In the genomic region with DNA sequence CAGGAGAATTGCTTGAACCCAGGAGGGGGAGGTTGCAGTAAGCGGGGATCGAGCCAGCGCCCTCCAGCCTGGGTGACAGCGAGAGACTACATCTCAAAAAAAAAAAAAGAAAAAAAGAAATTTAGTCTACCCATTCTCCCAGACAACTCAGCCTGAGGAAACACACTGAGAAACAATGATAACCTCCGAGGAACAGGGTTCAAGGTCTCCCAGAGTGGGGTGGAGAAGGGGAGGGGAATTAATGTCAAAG, we compare ENCODE assay signal across 8 cellular contexts. TPM values are rescaled to one million over a fixed set of nuclear protein-coding genes. Genes with fewer than 3 reads are reported as not detected.
DNase-seq lines count a peak whose midpoint lies in the region; ATAC-seq and TF ChIP-seq lines count a peak whose summit lies in the region.

No MANE protein-coding gene starts in this region.

- no peaks in the 10 kb centered on the region for H3K27me3 Mint-ChIP-seq in stimulated activated naive CD8-positive, alpha-beta T cell treated with anti-CD3 and anti-CD28 coated beads, Interleukin-15, Interleukin-2, amounts not matched to agents 100 ng/mL and 50 ng/mL, for 24 hours
- H3K27me3 Mint-ChIP-seq in mesothelial cell of epicardium (ENCODE audit: low read depth), result peaks cover 16% of the 10 kb centered on the region

- H3K27ac ChIP-seq in breast epithelium (peak overlapping the region; percentile 94 to 95), vagina (peak overlapping the region; percentile 93)

- TF ChIP-seq CTCF in breast epithelium (IDR thresholded peaks at IDR 0.05) (no peak), mesothelial cell of epicardium (IDR thresholded peaks at IDR 0.05; ENCODE audit: unreplicated experiment) (no peak), vagina (IDR thresholded peaks at IDR 0.05) (no peak)

- peak overlapping the region; percentile 58 for H3K27ac Mint-ChIP-seq in stimulated activated naive CD8-positive, alpha-beta T cell treated with anti-CD3 and anti-CD28 coated beads, Interleukin-15, Interleukin-2, amounts not matched to agents 100 ng/mL and 50 ng/mL, for 24 hours
- peak overlapping the region; percentile 79 for H3K27ac Mint-ChIP-seq in mesothelial cell of epicardium

- DNase-seq in stimulated activated naive CD8-positive, alpha-beta T cell treated with anti-CD3 and anti-CD28 coated beads, Interleukin-15, Interleukin-2, amounts not matched to agents 100 U/mL and 50 U/mL, for 24 hours, result no peak
- DNase-seq in breast epithelium (ENCODE audit: low spot score in 2 of 2) (no peak), mesothelial cell of epicardium (ENCODE audit: low spot score in 2 of 2, unreplicated experiment in 2 of 2) (no peak), vagina (ENCODE audit: extremely low spot score in 2 of 2) (no peak), NCI-H2171 treated with DMSO at 0.1 percent for 48 hours (lab: John Stamatoyannopoulos, UW) (no peak), OCI-M2 (lab: John Stamatoyannopoulos, UW; ENCODE audit: unreplicated experiment) (no peak), hepatic stellate cell (ENCODE audit: low spot score) (no peak)

- intact Hi-C loops in breast epithelium (cut with DNase I; ENCODE audit: low total_unique reads) (no loop called here), vagina (cut with DNase I) (no loop called here)

- H3K4me3 ChIP-seq in breast epithelium, result peak overlapping the region in 2 of 3 donors; percentile 65 to 97
- H3K4me3 ChIP-seq in vagina, result peak overlapping the region; percentile 97 to 100

- no peaks in the 10 kb centered on the region for H3K36me3 ChIP-seq in breast epithelium
- no peaks in the 10 kb centered on the region for H3K36me3 ChIP-seq in vagina

- no peaks in the 10 kb centered on the region for H3K9me3 ChIP-seq in breast epithelium
- no peaks in the 10 kb centered on the region for H3K9me3 ChIP-seq in vagina

- peak overlapping the region; percentile 78 for H3K4me3 Mint-ChIP-seq in stimulated activated naive CD8-positive, alpha-beta T cell treated with anti-CD3 and anti-CD28 coated beads, Interleukin-15, Interleukin-2, amounts not matched to agents 100 ng/mL and 50 ng/mL, for 24 hours
- H3K4me3 Mint-ChIP-seq in mesothelial cell of epicardium, result peak overlapping the region; percentile 91

- H3K27me3 ChIP-seq in breast epithelium (no peaks in the 10 kb centered on the region), vagina (no peaks in the 10 kb centered on the region)

- peaks cover 50% of the 10 kb centered on the region for H3K4me1 Mint-ChIP-seq in stimulated activated naive CD8-positive, alpha-beta T cell treated with anti-CD3 and anti-CD28 coated beads, Interleukin-15, Interleukin-2, amounts not matched to agents 100 ng/mL and 50 ng/mL, for 24 hours (ENCODE audit: low read depth)
- peaks cover 8% of the 10 kb centered on the region for H3K4me1 Mint-ChIP-seq in mesothelial cell of epicardium

- ATAC-seq in stimulated activated naive CD8-positive, alpha-beta T cell treated with anti-CD3 and anti-CD28 coated beads, Interleukin-15, Interleukin-2, amounts not matched to agents 100 U/mL and 50 U/mL, for 24 hours, result no peak

- H3K9me3 Mint-ChIP-seq in stimulated activated naive CD8-positive, alpha-beta T cell treated with anti-CD3 and anti-CD28 coated beads, Interleukin-15, Interleukin-2, amounts not matched to agents 100 ng/mL and 50 ng/mL, for 24 hours, result no peaks in the 10 kb centered on the region
- H3K9me3 Mint-ChIP-seq in mesothelial cell of epicardium, result no peaks in the 10 kb centered on the region

- H3K4me1 ChIP-seq in breast epithelium (peaks cover 0 to 4% of the 10 kb centered on the region in 2 donors), vagina (peaks cover 37% of the 10 kb centered on the region)

- H3K36me3 Mint-ChIP-seq in stimulated activated naive CD8-positive, alpha-beta T cell treated with anti-CD3 and anti-CD28 coated beads, Interleukin-15, Interleukin-2, amounts not matched to agents 100 ng/mL and 50 ng/mL, for 24 hours (ENCODE audit: low read depth), result peaks cover 11% of the 10 kb centered on the region
- no peaks in the 10 kb centered on the region for H3K36me3 Mint-ChIP-seq in mesothelial cell of epicardium

- TF ChIP-seq POLR2A in breast epithelium (IDR thresholded peaks at IDR 0.05), result no peak
- no peak for TF ChIP-seq POLR2A in vagina (IDR thresholded peaks at IDR 0.05)

RNA-seq across cellular contexts. Expression of a gene that starts 1.4 kb away (rescaled TPM):
- total RNA-seq in breast epithelium (10 to 100 TPM; 31.8 to 61.6 (median 52.2) TPM), mesothelial cell of epicardium (49.3 to 54.8 TPM (median 53.8 TPM) in 3 replicates), vagina (103 TPM)

RNA-seq across cellular contexts. Expression of a gene that starts 7.7 kb away (rescaled TPM):
- 1 to 10 TPM; 1.8 to 2.5 (median 2.3) TPM for total RNA-seq in breast epithelium
- total RNA-seq in mesothelial cell of epicardium, result 0.38 to 0.60 TPM (median 0.59 TPM) in 3 replicates
- total RNA-seq in vagina, result 3.9 TPM

RNA-seq across cellular contexts. Expression of a gene that starts 9.1 kb away (rescaled TPM):
- 10 to 100 TPM in 1 of 3 donors, 1 to 10 TPM in 2; 5.9 to 15.1 (median 7.2) TPM for total RNA-seq in breast epithelium
- 15.2 to 18.1 TPM (median 16.7 TPM) in 3 replicates for total RNA-seq in mesothelial cell of epicardium
- total RNA-seq in vagina, result 13.0 TPM

RNA-seq across cellular contexts. Expression of a gene that starts 38.1 kb away (rescaled TPM):
- total RNA-seq in breast epithelium (100 to 1,000 TPM in 1 of 3 donors, 10 to 100 TPM in 2; 29.8 to 109 (median 38.4) TPM), mesothelial cell of epicardium (272 to 287 TPM (median 278 TPM) in 3 replicates), vagina (20.6 TPM)
